25 cellular contexts compared by ENCODE assay signal in the genomic region with DNA sequence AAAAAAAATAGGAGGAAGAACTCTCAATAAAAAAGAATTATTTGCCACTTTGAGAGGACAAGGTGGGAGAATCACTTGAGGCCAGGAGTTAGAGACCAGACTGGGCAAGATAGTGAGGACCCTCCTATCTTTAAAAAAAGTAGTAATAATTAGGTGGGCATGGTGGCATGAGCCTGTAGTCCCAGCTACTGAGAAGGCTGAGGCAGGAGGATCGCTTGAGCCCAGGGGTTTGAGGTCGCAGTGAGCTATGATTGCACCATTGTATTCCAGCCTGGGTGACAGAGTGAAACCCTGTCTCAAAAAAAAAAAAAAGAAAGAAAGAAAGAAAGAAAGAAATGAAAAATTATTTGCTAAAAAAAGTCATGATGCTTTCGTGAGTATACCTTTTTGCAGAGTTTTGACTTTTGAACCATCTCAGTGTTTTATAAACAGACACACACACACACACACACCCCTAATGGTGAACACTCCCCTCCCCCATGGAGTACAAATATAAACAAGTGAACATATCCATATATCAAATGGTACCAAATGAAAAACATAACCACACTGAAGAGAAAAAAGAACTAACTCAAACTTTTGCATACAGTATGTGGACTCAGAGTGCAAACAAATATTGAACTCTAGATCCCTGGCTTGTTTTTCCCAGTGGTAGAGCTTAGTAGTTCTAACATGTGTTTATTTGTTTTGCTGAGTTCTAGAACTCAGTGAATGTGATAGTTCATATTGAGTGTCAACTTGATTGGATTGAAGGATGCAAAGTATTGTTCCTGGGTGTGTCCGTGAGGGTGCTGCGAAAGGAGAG.
"Had no signal": no experiment of that assay in that cellular context is flagged by ENCODE, and none has a peak within 500 bp of the region (broad histone marks: within the 10 kb centered on the region; RNA-seq: fewer than 3 reads in every experiment).

No MANE protein-coding gene starts in this region.

- H3K4me1 ChIP-seq: gastrocnemius medialis, neural progenitor cell, tibial nerve, vagina had no signal

- H3K9me3 Mint-ChIP-seq: activated CD8-positive, alpha-beta T cell treated with anti-CD3 and anti-CD28 coated beads for 36 hours; activated T-cell treated with anti-CD3 and anti-CD28 coated beads, Interleukin-2, amount 50 U/mL, for 4 hours; activated T-helper 17 cell treated with anti-CD3 and anti-CD28 coated beads, Interleukin-2, amount 50 U/mL, for 72 hours; memory B cell; natural killer cell; neural progenitor cell had no signal

- H3K27ac Mint-ChIP-seq: activated CD8-positive, alpha-beta T cell treated with anti-CD3 and anti-CD28 coated beads for 36 hours; activated T-helper 17 cell treated with anti-CD3 and anti-CD28 coated beads, Interleukin-2, amount 50 U/mL, for 72 hours; memory B cell; natural killer cell; neural progenitor cell; T-helper 17 cell had no signal

- DNase-seq: activated CD4-positive, alpha-beta T cell treated with anti-CD3 and anti-CD28 coated beads, Interleukin-2, amount 50 U/mL, for 1 hour; activated CD4-positive, CD25-positive, alpha-beta regulatory T cell treated with anti-CD3 and anti-CD28 coated beads, Interleukin-2, amount 50 U/mL, for 72 hours; activated CD8-positive, alpha-beta T cell treated with anti-CD3 and anti-CD28 coated beads for 36 hours; activated gamma-delta T cell treated with Interleukin-2 at 50 U/mL for 16 hours; activated naive CD4-positive, alpha-beta T cell treated with anti-CD3 and anti-CD28 coated beads, Interleukin-2, amount 50 U/mL, for 16 hours; activated T-cell treated with anti-CD3 and anti-CD28 coated beads, Interleukin-2, amount 50 U/mL, for 4 hours; anterior cingulate cortex; effector CD4-positive, alpha-beta T cell; erythroblast; gastrocnemius medialis; kidney; left colon; natural killer cell; posterior cingulate gyrus; right cardiac atrium; stimulated activated CD4-positive, alpha-beta T cell treated with anti-CD3 and anti-CD28 coated beads, Interleukin-2, amount 100 ng/mL, for 48 hours; stimulated activated naive CD4-positive, alpha-beta T cell treated with Interleukin-2 at 50 U/mL for 16 hours; T-helper 17 cell; T1000 had no signal

- H3K27me3 Mint-ChIP-seq: activated CD8-positive, alpha-beta T cell treated with anti-CD3 and anti-CD28 coated beads for 36 hours had no signal

- ATAC-seq: activated CD8-positive, alpha-beta T cell treated with anti-CD3 and anti-CD28 coated beads for 36 hours; activated T-cell treated with anti-CD3 and anti-CD28 coated beads, Interleukin-2, amount 50 U/mL, for 4 hours; activated T-helper 17 cell treated with anti-CD3 and anti-CD28 coated beads, Interleukin-2, amount 50 U/mL, for 72 hours; left colon; natural killer cell; right cardiac atrium; T-helper 17 cell had no signal

- H3K36me3 Mint-ChIP-seq: memory B cell, natural killer cell, neural progenitor cell had no signal

- H3K9me3 ChIP-seq: gastrocnemius medialis, tibial nerve, vagina had no signal

- H3K27ac ChIP-seq: gastrocnemius medialis, hepatocyte, neural progenitor cell, tibial nerve, vagina had no signal

- H3K4me1 Mint-ChIP-seq: activated T-helper 17 cell treated with anti-CD3 and anti-CD28 coated beads, Interleukin-2, amount 50 U/mL, for 72 hours; memory B cell; natural killer cell; neural progenitor cell; T-helper 17 cell had no signal

- H3K4me3 Mint-ChIP-seq: activated CD8-positive, alpha-beta T cell treated with anti-CD3 and anti-CD28 coated beads for 36 hours; activated T-cell treated with anti-CD3 and anti-CD28 coated beads, Interleukin-2, amount 50 U/mL, for 4 hours; activated T-helper 17 cell treated with anti-CD3 and anti-CD28 coated beads, Interleukin-2, amount 50 U/mL, for 72 hours; memory B cell; natural killer cell; neural progenitor cell; T-helper 17 cell had no signal

- H3K4me3 ChIP-seq: gastrocnemius medialis, hepatocyte, neural progenitor cell, tibial nerve, vagina had no signal

- H3K36me3 ChIP-seq: gastrocnemius medialis, neural progenitor cell, vagina had no signal

- H3K27me3 ChIP-seq: gastrocnemius medialis, hepatocyte, neural progenitor cell, tibial nerve, vagina had no signal
